ENCODE assay signal across 12 cellular contexts in the genomic region with DNA sequence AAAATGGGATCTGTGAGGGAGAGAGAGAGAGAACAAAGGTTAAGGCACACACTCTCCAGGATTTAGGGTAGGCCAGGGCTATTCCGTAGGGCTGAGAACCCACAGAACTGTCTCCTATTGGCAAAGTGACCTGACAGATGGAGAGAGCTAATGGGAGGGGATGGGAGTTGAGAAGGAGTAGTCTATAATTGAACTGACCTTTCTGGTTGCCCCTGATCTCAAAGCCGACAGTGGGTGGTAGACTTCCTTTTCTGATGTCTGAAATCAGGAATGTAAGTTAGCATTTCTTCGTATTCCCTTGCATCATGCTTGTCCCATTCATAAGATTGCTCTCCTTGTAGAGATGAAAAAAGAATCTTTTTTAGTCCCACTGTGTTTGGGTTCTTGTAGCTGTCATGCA.
"Had no signal": no experiment of that assay in that cellular context is flagged by ENCODE, and none has a peak within 500 bp of the region (broad histone marks: within the 10 kb centered on the region; RNA-seq: fewer than 3 reads in every experiment).

No MANE protein-coding gene starts in this region.

- H3K27ac ChIP-seq: adrenal gland, body of pancreas, skin epidermis, VCaP had no signal

- H3K27ac Mint-ChIP-seq: activated CD4-positive, alpha-beta memory T cell treated with anti-CD3 and anti-CD28 coated beads for 36 hours; activated T-cell treated with anti-CD3 and anti-CD28 coated beads, Interleukin-2, amount 50 U/mL, for 24 hours; naive thymus-derived CD8-positive, alpha-beta T cell; T-helper 1 cell treated with Interleukin-12 subunit alpha and Interleukin-12 subunit beta and Interleukin-4 antibody, amounts not matched to agents 30 μg/mL and 1 μg/mL, for 36 hours had no signal

- H3K27me3 Mint-ChIP-seq: activated CD4-positive, alpha-beta memory T cell treated with anti-CD3 and anti-CD28 coated beads for 36 hours had no signal

- H3K4me3 Mint-ChIP-seq: activated CD4-positive, alpha-beta memory T cell treated with anti-CD3 and anti-CD28 coated beads for 36 hours; activated T-cell treated with anti-CD3 and anti-CD28 coated beads, Interleukin-2, amount 50 U/mL, for 24 hours; naive thymus-derived CD8-positive, alpha-beta T cell; T-helper 1 cell treated with Interleukin-12 subunit alpha and Interleukin-12 subunit beta and Interleukin-4 antibody, amounts not matched to agents 30 μg/mL and 1 μg/mL, for 36 hours had no signal

- DNase-seq: activated CD4-positive, alpha-beta memory T cell treated with anti-CD3 and anti-CD28 coated beads for 36 hours; activated CD4-positive, alpha-beta T cell treated with anti-CD3 and anti-CD28 coated beads for 1 hour; activated naive CD4-positive, alpha-beta T cell treated with anti-CD3 and anti-CD28 coated beads, Interleukin-2, amount 50 U/mL, for 16 hours; activated T-cell treated with anti-CD3 and anti-CD28 coated beads, Interleukin-2, amount 50 U/mL, for 24 hours; naive thymus-derived CD8-positive, alpha-beta T cell; stimulated activated CD4-positive, alpha-beta T cell treated with anti-CD3 and anti-CD28 coated beads, Interleukin-4, amount 100 ng/mL, for 24 hours; stimulated activated naive CD4-positive, alpha-beta T cell treated with Interleukin-2 at 50 U/mL for 16 hours had no signal

- H3K9me3 Mint-ChIP-seq: activated T-cell treated with anti-CD3 and anti-CD28 coated beads, Interleukin-2, amount 50 U/mL, for 24 hours; T-helper 1 cell treated with Interleukin-12 subunit alpha and Interleukin-12 subunit beta and Interleukin-4 antibody, amounts not matched to agents 30 μg/mL and 1 μg/mL, for 36 hours had no signal

- ATAC-seq: body of pancreas; naive thymus-derived CD8-positive, alpha-beta T cell had no signal

- H3K36me3 Mint-ChIP-seq: activated CD4-positive, alpha-beta memory T cell treated with anti-CD3 and anti-CD28 coated beads for 36 hours; naive thymus-derived CD8-positive, alpha-beta T cell had no signal
